28 cellular contexts compared by ENCODE assay signal in genomic region chr15:82935382-82935781, GRCh38.
"Had no signal": no experiment of that assay in that cellular context is flagged by ENCODE, and none has a peak within 500 bp of the region (broad histone marks: within the 10 kb centered on the region; RNA-seq: fewer than 3 reads in every experiment).

No MANE protein-coding gene starts in this region.

- ATAC-seq: activated CD4-positive, alpha-beta T cell treated with anti-CD3 and anti-CD28 coated beads for 36 hours; T-cell had no signal

- H3K36me3 ChIP-seq: WERI-Rb-1 had no signal

- H3K9me3 Mint-ChIP-seq: activated CD4-positive, alpha-beta memory T cell treated with anti-CD3 and anti-CD28 coated beads, Interleukin-2, amount 10 ng/mL, durations not matched to agents 7 days and 5 days; activated naive CD4-positive, alpha-beta T cell treated with anti-CD3 and anti-CD28 coated beads, Interleukin-2, amount 50 U/mL, for 24 hours; activated T-helper 1 cell treated with anti-CD3 and anti-CD28 coated beads, Interleukin-12 subunit alpha, Interleukin-12 subunit beta, Interleukin-2, Interleukin-4 antibody, amounts not matched to agents 30 ng/mL and 10 ng/mL and 1 ng/mL, durations not matched to agents 14 hours and 24 hours and 36 hours; central memory CD8-positive, alpha-beta T cell; T-cell had no signal

- H3K4me3 Mint-ChIP-seq: activated CD4-positive, alpha-beta memory T cell treated with anti-CD3 and anti-CD28 coated beads, Interleukin-2, amount 10 ng/mL, durations not matched to agents 7 days and 5 days; activated CD4-positive, alpha-beta T cell treated with anti-CD3 and anti-CD28 coated beads for 36 hours; activated naive CD4-positive, alpha-beta T cell treated with anti-CD3 and anti-CD28 coated beads, Interleukin-2, amount 50 U/mL, for 24 hours; activated T-helper 1 cell treated with anti-CD3 and anti-CD28 coated beads, Interleukin-12 subunit alpha, Interleukin-12 subunit beta, Interleukin-2, Interleukin-4 antibody, amounts not matched to agents 30 ng/mL and 10 ng/mL and 1 ng/mL, durations not matched to agents 14 hours and 24 hours and 36 hours; brain; central memory CD8-positive, alpha-beta T cell; T-cell had no signal

- H3K27ac Mint-ChIP-seq: activated CD4-positive, alpha-beta memory T cell treated with anti-CD3 and anti-CD28 coated beads, Interleukin-2, amount 10 ng/mL, durations not matched to agents 7 days and 5 days; activated CD4-positive, alpha-beta T cell treated with anti-CD3 and anti-CD28 coated beads for 36 hours; activated naive CD4-positive, alpha-beta T cell treated with anti-CD3 and anti-CD28 coated beads, Interleukin-2, amount 50 U/mL, for 24 hours; activated T-helper 1 cell treated with anti-CD3 and anti-CD28 coated beads, Interleukin-12 subunit alpha, Interleukin-12 subunit beta, Interleukin-2, Interleukin-4 antibody, amounts not matched to agents 30 ng/mL and 10 ng/mL and 1 ng/mL, durations not matched to agents 14 hours and 24 hours and 36 hours; T-cell had no signal

- H3K36me3 Mint-ChIP-seq: activated naive CD4-positive, alpha-beta T cell treated with anti-CD3 and anti-CD28 coated beads, Interleukin-2, amount 50 U/mL, for 24 hours; brain; T-cell had no signal

- DNase-seq: activated CD4-positive, alpha-beta memory T cell treated with anti-CD3 and anti-CD28 coated beads, Interleukin-2, amount 10 ng/mL, durations not matched to agents 7 days and 5 days; activated CD4-positive, alpha-beta T cell treated with anti-CD3 and anti-CD28 coated beads for 36 hours; activated CD4-positive, alpha-beta T cell treated with anti-CD3 and anti-CD28 coated beads, Interleukin-2, amount 50 U/mL, for 1 hour; activated CD8-positive, alpha-beta memory T cell treated with anti-CD3 and anti-CD28 coated beads, Interleukin-2, amount 50 U/mL, for 48 hours; activated effector memory CD4-positive, alpha-beta T cell treated with Interleukin-2 at 50 U/mL for 16 hours; activated naive CD4-positive, alpha-beta T cell; activated T-cell treated with anti-CD3 and anti-CD28 coated beads, Interleukin-2, amount 50 U/mL, for 1 hour; KBM-7; MV-4-11; NCI-H1092 treated with DMSO at 0.1 percent for 48 hours; NCI-H1417 treated with DMSO at 0.1 percent for 48 hours; NCI-H1694; NCI-H2029; NCI-H2107; NCI-H2171 treated with DMSO at 0.1 percent for 48 hours; NCI-H345; NCI-H510A; NCI-H526 treated with DMSO at 0.1 percent for 48 hours; NCI-H82; T-cell; T-helper 2 cell; T1000; WERI-Rb-1 had no signal

- H3K4me1 Mint-ChIP-seq: central memory CD8-positive, alpha-beta T cell; T-cell had no signal

- H3K4me3 ChIP-seq: SK-N-MC had no signal

- H3K27ac ChIP-seq: SK-N-MC, WERI-Rb-1 had no signal
